In genomic region chr19:39433480-39434079, GRCh38 we compare ENCODE assay signal across 12 cellular contexts. TPM values are rescaled to one million over a fixed set of nuclear protein-coding genes. Genes with fewer than 3 reads are reported as not detected.
DNase-seq lines count a peak whose midpoint lies in the region; TF ChIP-seq lines count a peak whose summit lies in the region.
"Had no signal": no experiment of that assay in that cellular context is flagged by ENCODE, and none has a peak within 500 bp of the region (broad histone marks: within the 10 kb centered on the region; RNA-seq: fewer than 3 reads in every experiment).

No MANE protein-coding gene starts in this region.

- peaks cover 30 to 48% (median 41%) of the 10 kb centered on the region in 11 experiments for H3K36me3 ChIP-seq in BLaER1 treated with 17β-estradiol and CSF1 and Interleukin-3, amounts not matched to agents 10 nM and 100 nM
- peaks cover 19 to 21% of the 10 kb centered on the region in 2 donors for H3K36me3 ChIP-seq in muscle layer of duodenum (ENCODE audit: control insufficient read depth in 1 of 2, insufficient read depth in 2 of 2, low read length in 2 of 2)

- H3K36me3 Mint-ChIP-seq in activated naive CD8-positive, alpha-beta T cell treated with anti-CD3 and anti-CD28 coated beads for 36 hours: peaks cover 36% of the 10 kb centered on the region

- H3K9me3 Mint-ChIP-seq in activated naive CD8-positive, alpha-beta T cell treated with anti-CD3 and anti-CD28 coated beads for 36 hours: no peaks in the 10 kb centered on the region

- TF ChIP-seq CTCF in HL-60 (IDR thresholded peaks at IDR 0.05; ENCODE audit: insufficient read depth, low read length): no peak

- H4K20me1 ChIP-seq in BLaER1 treated with 17β-estradiol and CSF1 and Interleukin-3, amounts not matched to agents 10 nM and 100 nM: peaks cover 26 to 69% (median 55%) of the 10 kb centered on the region in 11 experiments; a peak in 21 of 22 replicates

- H3K4me2 ChIP-seq in BLaER1 treated with 17β-estradiol and CSF1 and Interleukin-3, amounts not matched to agents 10 nM and 100 nM: peak overlapping the region; percentile 82 to 96 (median 92)

- H3K4me1 ChIP-seq in BLaER1 treated with 17β-estradiol and CSF1 and Interleukin-3, amounts not matched to agents 10 nM and 100 nM: peaks cover 30 to 63% (median 58%) of the 10 kb centered on the region in 10 experiments
- H3K4me1 ChIP-seq in muscle layer of duodenum (ENCODE audit: control insufficient read depth in 1 of 2, insufficient read depth in 2 of 2, low read length in 2 of 2): peaks cover 16 to 25% of the 10 kb centered on the region in 2 donors

- no peaks in the 10 kb centered on the region for H3K9me3 ChIP-seq in BLaER1 treated with 17β-estradiol and CSF1 and Interleukin-3, amounts not matched to agents 10 nM and 100 nM (replicated peaks in 1 of 11)
- H3K9me3 ChIP-seq in muscle layer of duodenum (ENCODE audit: control insufficient read depth in 1 of 2, low read length in 2 of 2): no peaks in the 10 kb centered on the region
- H3K9me3 ChIP-seq: heart left ventricle, prostate gland had no signal

- H3K27ac ChIP-seq in BLaER1 treated with 17β-estradiol and CSF1 and Interleukin-3, amounts not matched to agents 10 nM and 100 nM: peak overlapping the region in 10 of 11 experiments; percentile 70 to 98 (median 96); a peak in 18 of 22 replicates
- H3K27ac ChIP-seq in HL-60 (replicated peaks) (peak overlapping the region; percentile 88), muscle layer of duodenum (ENCODE audit: low read length) (peak overlapping the region; percentile 72)
- H3K27ac ChIP-seq: prostate gland had no signal

- peak overlapping the region in 9 of 10 experiments; percentile 91 to 99 (median 97); a peak in 16 of 20 replicates for H3K4me3 ChIP-seq in BLaER1 treated with 17β-estradiol and CSF1 and Interleukin-3, amounts not matched to agents 10 nM and 100 nM
- no peak overlapping the region for H3K4me3 ChIP-seq in HL-60 (replicated peaks; ENCODE audit: insufficient read depth, low read length)
- peak overlapping the region in 1 of 2 donors; percentile 91 for H3K4me3 ChIP-seq in muscle layer of duodenum (ENCODE audit: low read depth in 1 of 2, low read length in 2 of 2)
- H3K4me3 ChIP-seq: prostate gland had no signal

- H3K27ac Mint-ChIP-seq in activated naive CD8-positive, alpha-beta T cell treated with anti-CD3 and anti-CD28 coated beads for 36 hours: peak overlapping the region; percentile 100

- no peaks in the 10 kb centered on the region for H3K27me3 ChIP-seq in BLaER1 treated with 17β-estradiol and CSF1 and Interleukin-3, amounts not matched to agents 10 nM and 100 nM
- no peaks in the 10 kb centered on the region for H3K27me3 ChIP-seq in HL-60 (ENCODE audit: insufficient read depth, poor library complexity, severe bottlenecking)
- H3K27me3 ChIP-seq in muscle layer of duodenum (ENCODE audit: low read depth, low read length): no peaks in the 10 kb centered on the region

- peak overlapping the region; percentile 100 for H3K4me3 Mint-ChIP-seq in activated naive CD8-positive, alpha-beta T cell treated with anti-CD3 and anti-CD28 coated beads for 36 hours

- peaks cover 40% of the 10 kb centered on the region for H3K4me1 Mint-ChIP-seq in activated naive CD8-positive, alpha-beta T cell treated with anti-CD3 and anti-CD28 coated beads for 36 hours

- no peak for DNase-seq in HL-60 (ENCODE audit: low read depth in 1 of 2, low spot score in 1 of 2)
- DNase-seq in activated naive CD8-positive, alpha-beta T cell treated with anti-CD3 and anti-CD28 coated beads for 36 hours: no peak
- DNase-seq in anterior cingulate cortex (lab: John Stamatoyannopoulos, UW): no peak
- no peak for DNase-seq in stimulated activated naive CD4-positive, alpha-beta T cell (lab: John Stamatoyannopoulos, UW)
- DNase-seq in iPS-NIHi7 (ENCODE audit: extremely low spot score): no peak
- no peak for DNase-seq in NCI-H510A treated with DMSO at 0.1 percent for 48 hours (lab: John Stamatoyannopoulos, UW)
- DNase-seq: DMS53, T-helper 9 cell had no signal

- H3K9ac ChIP-seq in BLaER1 treated with 17β-estradiol and CSF1 and Interleukin-3, amounts not matched to agents 10 nM and 100 nM: peak overlapping the region; percentile 94 to 99 (median 97); a peak in 21 of 22 replicates

- H3K27me3 Mint-ChIP-seq in activated naive CD8-positive, alpha-beta T cell treated with anti-CD3 and anti-CD28 coated beads for 36 hours: peaks cover 9% of the 10 kb centered on the region

RNA-seq across cellular contexts. Expression of gene RPS16, which starts 2.2 kb away (rescaled TPM):
- 1,000 to 10,000 TPM; 3,164 to 3,181 TPM for total RNA-seq in activated naive CD8-positive, alpha-beta T cell treated with anti-CD3 and anti-CD28 coated beads for 36 hours

RNA-seq across cellular contexts. Expression of gene SUPT5H, which starts 11.8 kb away (rescaled TPM):
- total RNA-seq in activated naive CD8-positive, alpha-beta T cell treated with anti-CD3 and anti-CD28 coated beads for 36 hours: 100 to 1,000 TPM; 179 to 182 TPM

RNA-seq across cellular contexts. Expression of gene PLEKHG2, which starts 21.1 kb away (rescaled TPM):
- total RNA-seq in activated naive CD8-positive, alpha-beta T cell treated with anti-CD3 and anti-CD28 coated beads for 36 hours: 10 to 100 TPM; 29.1 to 40.0 TPM

RNA-seq across cellular contexts. Expression of gene ZFP36, which starts 26.9 kb away (rescaled TPM):
- total RNA-seq in activated naive CD8-positive, alpha-beta T cell treated with anti-CD3 and anti-CD28 coated beads for 36 hours: 10 to 100 TPM; 15.5 to 15.6 TPM

RNA-seq across cellular contexts. Expression of gene MED29, which starts 42.4 kb away (rescaled TPM):
- 10 to 100 TPM; 23.3 to 26.8 TPM for total RNA-seq in activated naive CD8-positive, alpha-beta T cell treated with anti-CD3 and anti-CD28 coated beads for 36 hours
